ENCODE assay signal across 12 cellular contexts in the genomic region with DNA sequence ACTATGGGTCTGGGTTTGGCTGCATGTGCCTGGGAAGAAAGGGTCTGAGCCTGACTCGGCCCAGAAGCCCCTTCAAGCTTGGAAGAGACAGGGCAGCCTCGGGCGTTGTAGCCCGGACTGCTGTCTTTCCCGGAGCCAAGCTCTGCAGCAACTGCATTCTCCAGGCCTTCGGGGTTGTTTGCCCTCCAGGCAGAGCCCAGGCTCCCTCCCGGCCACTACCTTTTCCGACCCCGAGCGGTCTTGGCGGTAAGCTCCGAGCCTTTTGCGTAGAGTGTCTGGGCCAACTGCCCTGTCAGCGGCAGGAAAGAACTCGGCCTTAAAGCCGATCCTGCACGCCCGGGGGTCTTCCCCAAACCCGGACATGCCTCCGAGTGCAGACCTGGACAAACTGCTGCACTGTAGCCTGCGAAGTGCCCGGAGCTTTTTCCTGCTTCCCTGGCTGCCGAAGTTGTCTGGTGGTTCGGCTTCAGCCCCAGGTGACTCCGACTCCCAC. TPM values are rescaled to one million over a fixed set of nuclear protein-coding genes. Genes with fewer than 3 reads are reported as not detected.
DNase-seq lines count a peak whose midpoint lies in the region; ATAC-seq and TF ChIP-seq lines count a peak whose summit lies in the region.
"Had no signal": no experiment of that assay in that cellular context is flagged by ENCODE, and none has a peak within 500 bp of the region (broad histone marks: within the 10 kb centered on the region; RNA-seq: fewer than 3 reads in every experiment).

No MANE protein-coding gene starts in this region.

- H3K4me3 Mint-ChIP-seq in activated CD8-positive, alpha-beta T cell treated with anti-CD3 and anti-CD28 coated beads, Interleukin-2, amount 10 ng/mL, durations not matched to agents 7 days and 5 days = peak overlapping the region; percentile 40
- no peak overlapping the region for H3K4me3 Mint-ChIP-seq in activated CD8-positive, alpha-beta T cell treated with anti-CD3 and anti-CD28 coated beads for 36 hours

- H3K9me3 ChIP-seq in psoas muscle = no peaks in the 10 kb centered on the region
- no peaks in the 10 kb centered on the region for H3K9me3 ChIP-seq in tibial nerve

- H3K4me3 ChIP-seq in epithelial cell of proximal tubule (ENCODE audit: low read depth, low read length) (peak overlapping the region; percentile 82), psoas muscle (peak overlapping the region; percentile 7), tibial nerve (no peak overlapping the region)
- H3K4me3 ChIP-seq: skin epidermis had no signal

- peaks cover 0 to 100% (median 92%) of the 10 kb centered on the region in 3 donors for H3K27me3 ChIP-seq in psoas muscle (ENCODE audit: insufficient read depth in 3 of 3, low read length in 2 of 3)
- peaks cover 4 to 100% of the 10 kb centered on the region in 2 donors for H3K27me3 ChIP-seq in tibial nerve

- DNase-seq in activated CD8-positive, alpha-beta T cell treated with anti-CD3 and anti-CD28 coated beads, Interleukin-2, amount 10 ng/mL, durations not matched to agents 7 days and 5 days = no peak
- no peak for DNase-seq in activated CD8-positive, alpha-beta T cell treated with anti-CD3 and anti-CD28 coated beads for 36 hours
- DNase-seq in NCI-H69 (lab: John Stamatoyannopoulos, UW) = peak; percentile 78
- DNase-seq in epithelial cell of proximal tubule (ENCODE audit: low read depth) = no peak
- DNase-seq in psoas muscle = peak in 1 of 2 donors; percentile 42
- no peak for DNase-seq in NCI-H1417 treated with DMSO at 0.1 percent for 48 hours (lab: John Stamatoyannopoulos, UW)
- DNase-seq in tibial nerve (ENCODE audit: low spot score in 2 of 2) = no peak
- DNase-seq: amygdala had no signal

- POLR2A ChIA-PET in activated CD8-positive, alpha-beta T cell treated with anti-CD3 and anti-CD28 coated beads, Interleukin-2, amount 10 ng/mL, durations not matched to agents 7 days and 5 days (lab: Charles Lee) = interaction anchor here (3.0 kb wide), 1 partner anchor 10 kb away, joined by 10 read pairs; the partner anchor contains the start of gene AATF
- POLR2A ChIA-PET in activated CD8-positive, alpha-beta T cell treated with anti-CD3 and anti-CD28 coated beads for 36 hours (lab: Charles Lee) = interaction anchor here (1.0 to 3.2 kb wide), 4 partner anchors 10 to 217 kb away, joined by 3 to 19 read pairs (median 3); partner anchors contain the start of gene AATF

- intact Hi-C loops in activated CD8-positive, alpha-beta T cell treated with anti-CD3 and anti-CD28 coated beads for 36 hours (cut with micrococcal nuclease) = loop anchor here (10.0 kb wide), 1 partner anchor 214 kb away; no protein-coding TSS in a partner anchor
- intact Hi-C loops in psoas muscle (cut with DNase I) = no loop called here

- peaks cover 2% of the 10 kb centered on the region for H3K36me3 Mint-ChIP-seq in activated CD8-positive, alpha-beta T cell treated with anti-CD3 and anti-CD28 coated beads, Interleukin-2, amount 10 ng/mL, durations not matched to agents 7 days and 5 days (ENCODE audit: low read depth)
- no peaks in the 10 kb centered on the region for H3K36me3 Mint-ChIP-seq in activated CD8-positive, alpha-beta T cell treated with anti-CD3 and anti-CD28 coated beads for 36 hours (ENCODE audit: low read depth)

- H3K36me3 ChIP-seq in psoas muscle (ENCODE audit: insufficient read depth in 1 of 2, low read depth in 1 of 2) = no peaks in the 10 kb centered on the region
- H3K36me3 ChIP-seq in tibial nerve = no peaks in the 10 kb centered on the region

- no peaks in the 10 kb centered on the region for H3K9me3 Mint-ChIP-seq in activated CD8-positive, alpha-beta T cell treated with anti-CD3 and anti-CD28 coated beads, Interleukin-2, amount 10 ng/mL, durations not matched to agents 7 days and 5 days (ENCODE audit: insufficient read depth)
- H3K9me3 Mint-ChIP-seq in activated CD8-positive, alpha-beta T cell treated with anti-CD3 and anti-CD28 coated beads for 36 hours = no peaks in the 10 kb centered on the region

- peak overlapping the region; percentile 70 for H3K27ac Mint-ChIP-seq in activated CD8-positive, alpha-beta T cell treated with anti-CD3 and anti-CD28 coated beads, Interleukin-2, amount 10 ng/mL, durations not matched to agents 7 days and 5 days
- no peak overlapping the region for H3K27ac Mint-ChIP-seq in activated CD8-positive, alpha-beta T cell treated with anti-CD3 and anti-CD28 coated beads for 36 hours

- 3 to 4% (median 3%) methylated on average over 25 of the region's 25 CpGs for WGBS in psoas muscle, 3 donors
- WGBS in tibial nerve, 2 donors = 3 to 4% methylated on average over 8 to 23 of the region's 25 CpGs

- ATAC-seq in activated CD8-positive, alpha-beta T cell treated with anti-CD3 and anti-CD28 coated beads, Interleukin-2, amount 10 ng/mL, durations not matched to agents 7 days and 5 days = no peak
- no peak for ATAC-seq in activated CD8-positive, alpha-beta T cell treated with anti-CD3 and anti-CD28 coated beads for 36 hours
- ATAC-seq in psoas muscle = no peak
- no peak for ATAC-seq in HG03159 (IDR thresholded peaks at IDR 0.05; ENCODE audit: unreplicated experiment)

- TF ChIP-seq CTCF in activated CD8-positive, alpha-beta T cell treated with anti-CD3 and anti-CD28 coated beads for 36 hours (IDR thresholded peaks at IDR 0.05) = no peak
- TF ChIP-seq CTCF in epithelial cell of proximal tubule (conservative IDR thresholded peaks at IDR 0.05; ENCODE audit: low read depth, low read length) (no peak), psoas muscle (IDR thresholded peaks at IDR 0.05) (no peak), tibial nerve (IDR thresholded peaks at IDR 0.05) (no peak)

- CTCF ChIA-PET in activated CD8-positive, alpha-beta T cell treated with anti-CD3 and anti-CD28 coated beads, Interleukin-2, amount 10 ng/mL, durations not matched to agents 7 days and 5 days (lab: Charles Lee) = interaction anchor here (1.1 kb wide), 1 partner anchor 109 kb away, joined by 4 read pairs; no protein-coding TSS in a partner anchor
- CTCF ChIA-PET in activated CD8-positive, alpha-beta T cell treated with anti-CD3 and anti-CD28 coated beads for 36 hours (lab: Charles Lee) = interaction anchor here (1.2 kb wide), 1 partner anchor 20 kb away, joined by 4 read pairs; no protein-coding TSS in a partner anchor

- H3K4me1 ChIP-seq in psoas muscle = peaks cover 59% of the 10 kb centered on the region
- peaks cover 0 to 89% (median 51%) of the 10 kb centered on the region in 4 donors for H3K4me1 ChIP-seq in tibial nerve

- H3K27me3 Mint-ChIP-seq in activated CD8-positive, alpha-beta T cell treated with anti-CD3 and anti-CD28 coated beads, Interleukin-2, amount 10 ng/mL, durations not matched to agents 7 days and 5 days (ENCODE audit: low read depth) = peaks cover 82% of the 10 kb centered on the region
- H3K27me3 Mint-ChIP-seq in activated CD8-positive, alpha-beta T cell treated with anti-CD3 and anti-CD28 coated beads for 36 hours = peaks cover 78% of the 10 kb centered on the region

- H3K27ac ChIP-seq in psoas muscle (no peak overlapping the region), tibial nerve (no peak overlapping the region)
- H3K27ac ChIP-seq: C4-2B, skin epidermis had no signal

- peaks cover 66% of the 10 kb centered on the region for H3K4me1 Mint-ChIP-seq in activated CD8-positive, alpha-beta T cell treated with anti-CD3 and anti-CD28 coated beads, Interleukin-2, amount 10 ng/mL, durations not matched to agents 7 days and 5 days (ENCODE audit: low read depth)
- H3K4me1 Mint-ChIP-seq in activated CD8-positive, alpha-beta T cell treated with anti-CD3 and anti-CD28 coated beads for 36 hours (ENCODE audit: low read depth) = peaks cover 59% of the 10 kb centered on the region

- TF ChIP-seq EP300 in tibial nerve (IDR thresholded peaks at IDR 0.05) = no peak

- TF ChIP-seq POLR2A in tibial nerve (IDR thresholded peaks at IDR 0.05) = no peak

RNA-seq across cellular contexts. Expression of gene LHX1, which starts 1.3 kb away (rescaled TPM):
- not detected for total RNA-seq in activated CD8-positive, alpha-beta T cell treated with anti-CD3 and anti-CD28 coated beads, Interleukin-2, amount 10 ng/mL, durations not matched to agents 7 days and 5 days
- total RNA-seq in activated CD8-positive, alpha-beta T cell treated with anti-CD3 and anti-CD28 coated beads for 36 hours = not detected
- total RNA-seq in epithelial cell of proximal tubule = 43.1 and 51.9 TPM in 2 replicates
- total RNA-seq in psoas muscle = not detected
- not detected for polyA plus RNA-seq in psoas muscle
- not detected for total RNA-seq in tibial nerve
- total RNA-seq: liver had no signal
- polyA plus RNA-seq: liver had no signal

RNA-seq across cellular contexts. Expression of gene AATF, which starts 10.1 kb away (rescaled TPM):
- 10 to 100 TPM; 69.8 to 72.9 TPM for total RNA-seq in activated CD8-positive, alpha-beta T cell treated with anti-CD3 and anti-CD28 coated beads, Interleukin-2, amount 10 ng/mL, durations not matched to agents 7 days and 5 days
- total RNA-seq in activated CD8-positive, alpha-beta T cell treated with anti-CD3 and anti-CD28 coated beads for 36 hours = 10 to 100 TPM; 81.8 to 90.3 TPM
- total RNA-seq in epithelial cell of proximal tubule (70.2 and 78.9 TPM in 2 replicates), psoas muscle (10 to 100 TPM; 23.5 to 40.6 (median 36.6) TPM), tibial nerve (10 to 100 TPM; 26.5 to 36.2 (median 30.1) TPM)
- polyA plus RNA-seq in psoas muscle = 10 to 100 TPM; 41.4 to 54.8 (median 52.8) TPM

Comparison
In these comparisons a context has a peak if more than half of its experiments do, and no peak if none do; other contexts are left out.
1. H3K4me3 ChIP-seq: peak in epithelial cell of proximal tubule (single experiment) and psoas muscle (single experiment); none in tibial nerve (0 of 4).
2. RNA of gene LHX1, which starts 1.3 kb away (total RNA-seq): 43.1 to 51.9 TPM in epithelial cell of proximal tubule; not detected in activated CD8-positive, alpha-beta T cell treated with anti-CD3 and anti-CD28 coated beads for 36 hours, not detected in activated CD8-positive, alpha-beta T cell treated with anti-CD3 and anti-CD28 coated beads, Interleukin-2, amount 10 ng/mL, durations not matched to agents 7 days and 5 days, not detected in psoas muscle and not detected in tibial nerve; every median in the first group is over 10 times any median in the second.